ENCODE assay signal across 1 cellular context in the genomic region with DNA sequence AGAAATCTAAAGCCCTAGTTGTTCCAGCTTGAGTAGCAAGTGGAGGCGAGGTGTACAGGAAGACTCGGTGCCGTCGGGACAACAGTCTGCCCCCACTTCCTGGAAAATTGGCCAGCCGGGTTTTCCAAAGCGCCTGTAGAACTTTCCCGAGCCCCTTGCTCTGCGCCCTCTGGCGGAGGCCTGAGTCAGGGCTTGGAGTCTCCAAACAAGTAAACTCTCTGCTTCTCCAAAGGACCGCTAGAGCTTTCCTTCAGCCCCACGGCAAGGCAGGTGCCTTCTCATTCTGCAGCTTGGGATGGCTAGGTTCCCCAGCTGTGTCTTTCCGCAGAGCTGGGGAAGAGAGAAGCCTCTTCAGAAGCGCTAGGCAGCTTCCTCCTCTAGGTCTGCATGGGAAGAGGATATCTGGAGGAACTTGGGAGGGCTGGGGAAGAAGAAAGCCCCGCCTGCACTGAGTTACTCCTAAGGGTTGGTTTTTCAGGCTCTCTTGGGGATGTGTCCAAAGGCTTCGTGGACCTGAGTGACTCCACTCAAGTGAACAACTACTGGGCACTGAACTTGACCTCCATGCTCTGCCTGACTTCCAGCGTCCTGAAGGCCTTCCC.
A peak's percentile ranks its signal among the peaks of the same experiment; 100 is the strongest.
TF ChIP-seq lines count a peak whose summit lies in the region.

No MANE protein-coding gene starts in this region.

TF ChIP-seq in HepG2, 621 proteins besides CTCF, POLR2A, EP300 and RAD21 (continued from another document and continues in another):
- TF ChIP-seq NPAS2 (CRISPR knock-in tag; IDR thresholded peaks at IDR 0.05; ENCODE audit: borderline replicate concordance) (no peak), JDP2 (CRISPR knock-in tag; IDR thresholded peaks at IDR 0.05; ENCODE audit: borderline replicate concordance) (no peak), SMAD3 (CRISPR knock-in tag; IDR thresholded peaks at IDR 0.05) (peak; percentile 96), ERF (CRISPR knock-in tag; IDR thresholded peaks at IDR 0.05) (no peak; the same call in 1 of the 2 replicates), ZNF282 (IDR thresholded peaks at IDR 0.05; ENCODE audit: partially characterized antibody) (no peak), PAWR (CRISPR knock-in tag; IDR thresholded peaks at IDR 0.05; ENCODE audit: borderline replicate concordance) (no peak), ZNF251 (CRISPR knock-in tag; IDR thresholded peaks at IDR 0.05) (no peak), RBM22 (optimal IDR thresholded peaks at IDR 0.05; ENCODE audit: low read length) (no peak), SALL1 (CRISPR knock-in tag; IDR thresholded peaks at IDR 0.05) (no peak), CBFB (CRISPR knock-in tag; IDR thresholded peaks at IDR 0.05) (no peak), NCOA2 (CRISPR knock-in tag; IDR thresholded peaks at IDR 0.05) (peak; percentile 35; the same call in 1 of the 2 replicates), MED1 (CRISPR knock-in tag; IDR thresholded peaks at IDR 0.05) (no peak), ZNF225 (CRISPR knock-in tag; IDR thresholded peaks at IDR 0.05) (0 out of 2 replicates have a peak, but pooled peaks have one; percentile 23), SAFB2 (CRISPR knock-in tag; IDR thresholded peaks at IDR 0.05; ENCODE audit: borderline replicate concordance, low read depth) (no peak; the same call in 1 of the 2 replicates), RCOR2 (CRISPR knock-in tag; IDR thresholded peaks at IDR 0.05) (no peak), EED (CRISPR knock-in tag; IDR thresholded peaks at IDR 0.05) (peak; percentile 77), JUNB (CRISPR knock-in tag; IDR thresholded peaks at IDR 0.05; ENCODE audit: borderline replicate concordance) (no peak), PHB2 (IDR thresholded peaks at IDR 0.05; ENCODE audit: partially characterized antibody) (no peak), POLR2AphosphoS5 (IDR thresholded peaks at IDR 0.05; ENCODE audit: low read depth, low read length) (no peak), PAF1 (CRISPR knock-in tag; IDR thresholded peaks at IDR 0.05) (no peak), KDM6A (CRISPR knock-in tag; IDR thresholded peaks at IDR 0.05; ENCODE audit: low read depth) (no peak)
- TF ChIP-seq, protein P1, sequence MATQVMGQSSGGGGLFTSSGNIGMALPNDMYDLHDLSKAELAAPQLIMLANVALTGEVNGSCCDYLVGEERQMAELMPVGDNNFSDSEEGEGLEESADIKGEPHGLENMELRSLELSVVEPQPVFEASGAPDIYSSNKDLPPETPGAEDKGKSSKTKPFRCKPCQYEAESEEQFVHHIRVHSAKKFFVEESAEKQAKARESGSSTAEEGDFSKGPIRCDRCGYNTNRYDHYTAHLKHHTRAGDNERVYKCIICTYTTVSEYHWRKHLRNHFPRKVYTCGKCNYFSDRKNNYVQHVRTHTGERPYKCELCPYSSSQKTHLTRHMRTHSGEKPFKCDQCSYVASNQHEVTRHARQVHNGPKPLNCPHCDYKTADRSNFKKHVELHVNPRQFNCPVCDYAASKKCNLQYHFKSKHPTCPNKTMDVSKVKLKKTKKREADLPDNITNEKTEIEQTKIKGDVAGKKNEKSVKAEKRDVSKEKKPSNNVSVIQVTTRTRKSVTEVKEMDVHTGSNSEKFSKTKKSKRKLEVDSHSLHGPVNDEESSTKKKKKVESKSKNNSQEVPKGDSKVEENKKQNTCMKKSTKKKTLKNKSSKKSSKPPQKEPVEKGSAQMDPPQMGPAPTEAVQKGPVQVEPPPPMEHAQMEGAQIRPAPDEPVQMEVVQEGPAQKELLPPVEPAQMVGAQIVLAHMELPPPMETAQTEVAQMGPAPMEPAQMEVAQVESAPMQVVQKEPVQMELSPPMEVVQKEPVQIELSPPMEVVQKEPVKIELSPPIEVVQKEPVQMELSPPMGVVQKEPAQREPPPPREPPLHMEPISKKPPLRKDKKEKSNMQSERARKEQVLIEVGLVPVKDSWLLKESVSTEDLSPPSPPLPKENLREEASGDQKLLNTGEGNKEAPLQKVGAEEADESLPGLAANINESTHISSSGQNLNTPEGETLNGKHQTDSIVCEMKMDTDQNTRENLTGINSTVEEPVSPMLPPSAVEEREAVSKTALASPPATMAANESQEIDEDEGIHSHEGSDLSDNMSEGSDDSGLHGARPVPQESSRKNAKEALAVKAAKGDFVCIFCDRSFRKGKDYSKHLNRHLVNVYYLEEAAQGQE (IDR thresholded peaks at IDR 0.05; ENCODE audit: borderline replicate concordance in 1 of 2, low read depth in 1 of 2, low read length in 2 of 2) = peak in 1 of 2 experiments; percentile 51; a peak in 1 of 4 replicates
- TF ChIP-seq, protein P2, sequence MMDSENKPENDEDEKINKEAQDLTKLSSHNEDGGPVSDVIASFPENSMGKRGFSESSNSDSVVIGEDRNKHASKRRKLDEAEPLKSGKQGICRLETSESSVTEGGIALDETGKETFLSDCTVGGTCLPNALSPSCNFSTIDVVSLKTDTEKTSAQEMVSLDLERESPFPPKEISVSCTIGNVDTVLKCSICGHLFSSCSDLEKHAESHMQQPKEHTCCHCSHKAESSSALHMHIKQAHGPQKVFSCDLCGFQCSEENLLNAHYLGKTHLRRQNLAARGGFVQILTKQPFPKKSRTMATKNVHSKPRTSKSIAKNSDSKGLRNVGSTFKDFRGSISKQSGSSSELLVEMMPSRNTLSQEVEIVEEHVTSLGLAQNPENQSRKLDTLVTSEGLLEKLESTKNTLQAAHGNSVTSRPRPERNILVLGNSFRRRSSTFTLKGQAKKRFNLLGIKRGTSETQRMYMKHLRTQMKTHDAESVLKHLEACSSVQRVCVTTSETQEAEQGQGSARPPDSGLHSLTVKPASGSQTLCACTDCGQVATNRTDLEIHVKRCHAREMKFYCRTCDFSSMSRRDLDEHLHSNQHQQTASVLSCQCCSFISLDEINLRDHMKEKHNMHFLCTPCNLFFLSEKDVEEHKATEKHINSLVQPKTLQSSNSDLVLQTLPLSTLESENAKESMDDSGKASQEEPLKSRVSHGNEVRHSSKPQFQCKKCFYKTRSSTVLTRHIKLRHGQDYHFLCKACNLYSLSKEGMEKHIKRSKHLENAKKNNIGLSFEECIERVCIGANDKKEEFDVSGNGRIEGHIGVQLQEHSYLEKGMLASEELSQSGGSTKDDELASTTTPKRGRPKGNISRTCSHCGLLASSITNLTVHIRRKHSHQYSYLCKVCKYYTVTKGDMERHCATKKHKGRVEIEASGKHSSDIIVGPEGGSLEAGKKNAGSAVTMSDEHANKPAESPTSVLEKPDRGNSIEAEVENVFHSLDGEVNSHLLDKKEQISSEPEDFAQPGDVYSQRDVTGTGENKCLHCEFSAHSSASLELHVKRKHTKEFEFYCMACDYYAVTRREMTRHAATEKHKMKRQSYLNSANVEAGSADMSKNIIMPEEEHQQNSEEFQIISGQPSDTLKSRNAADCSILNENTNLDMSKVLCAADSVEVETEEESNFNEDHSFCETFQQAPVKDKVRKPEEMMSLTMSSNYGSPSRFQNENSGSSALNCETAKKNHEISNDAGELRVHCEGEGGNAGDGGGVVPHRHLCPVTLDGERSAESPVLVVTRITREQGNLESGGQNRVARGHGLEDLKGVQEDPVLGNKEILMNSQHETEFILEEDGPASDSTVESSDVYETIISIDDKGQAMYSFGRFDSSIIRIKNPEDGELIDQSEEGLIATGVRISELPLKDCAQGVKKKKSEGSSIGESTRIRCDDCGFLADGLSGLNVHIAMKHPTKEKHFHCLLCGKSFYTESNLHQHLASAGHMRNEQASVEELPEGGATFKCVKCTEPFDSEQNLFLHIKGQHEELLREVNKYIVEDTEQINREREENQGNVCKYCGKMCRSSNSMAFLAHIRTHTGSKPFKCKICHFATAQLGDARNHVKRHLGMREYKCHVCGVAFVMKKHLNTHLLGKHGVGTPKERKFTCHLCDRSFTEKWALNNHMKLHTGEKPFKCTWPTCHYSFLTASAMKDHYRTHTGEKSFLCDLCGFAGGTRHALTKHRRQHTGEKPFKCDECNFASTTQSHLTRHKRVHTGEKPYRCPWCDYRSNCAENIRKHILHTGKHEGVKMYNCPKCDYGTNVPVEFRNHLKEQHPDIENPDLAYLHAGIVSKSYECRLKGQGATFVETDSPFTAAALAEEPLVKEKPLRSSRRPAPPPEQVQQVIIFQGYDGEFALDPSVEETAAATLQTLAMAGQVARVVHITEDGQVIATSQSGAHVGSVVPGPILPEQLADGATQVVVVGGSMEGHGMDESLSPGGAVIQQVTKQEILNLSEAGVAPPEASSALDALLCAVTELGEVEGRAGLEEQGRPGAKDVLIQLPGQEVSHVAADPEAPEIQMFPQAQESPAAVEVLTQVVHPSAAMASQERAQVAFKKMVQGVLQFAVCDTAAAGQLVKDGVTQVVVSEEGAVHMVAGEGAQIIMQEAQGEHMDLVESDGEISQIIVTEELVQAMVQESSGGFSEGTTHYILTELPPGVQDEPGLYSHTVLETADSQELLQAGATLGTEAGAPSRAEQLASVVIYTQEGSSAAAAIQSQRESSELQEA (CRISPR knock-in tag; IDR thresholded peaks at IDR 0.05; ENCODE audit: not compliant biosample characterization) = no peak
- TF ChIP-seq, protein P3, sequence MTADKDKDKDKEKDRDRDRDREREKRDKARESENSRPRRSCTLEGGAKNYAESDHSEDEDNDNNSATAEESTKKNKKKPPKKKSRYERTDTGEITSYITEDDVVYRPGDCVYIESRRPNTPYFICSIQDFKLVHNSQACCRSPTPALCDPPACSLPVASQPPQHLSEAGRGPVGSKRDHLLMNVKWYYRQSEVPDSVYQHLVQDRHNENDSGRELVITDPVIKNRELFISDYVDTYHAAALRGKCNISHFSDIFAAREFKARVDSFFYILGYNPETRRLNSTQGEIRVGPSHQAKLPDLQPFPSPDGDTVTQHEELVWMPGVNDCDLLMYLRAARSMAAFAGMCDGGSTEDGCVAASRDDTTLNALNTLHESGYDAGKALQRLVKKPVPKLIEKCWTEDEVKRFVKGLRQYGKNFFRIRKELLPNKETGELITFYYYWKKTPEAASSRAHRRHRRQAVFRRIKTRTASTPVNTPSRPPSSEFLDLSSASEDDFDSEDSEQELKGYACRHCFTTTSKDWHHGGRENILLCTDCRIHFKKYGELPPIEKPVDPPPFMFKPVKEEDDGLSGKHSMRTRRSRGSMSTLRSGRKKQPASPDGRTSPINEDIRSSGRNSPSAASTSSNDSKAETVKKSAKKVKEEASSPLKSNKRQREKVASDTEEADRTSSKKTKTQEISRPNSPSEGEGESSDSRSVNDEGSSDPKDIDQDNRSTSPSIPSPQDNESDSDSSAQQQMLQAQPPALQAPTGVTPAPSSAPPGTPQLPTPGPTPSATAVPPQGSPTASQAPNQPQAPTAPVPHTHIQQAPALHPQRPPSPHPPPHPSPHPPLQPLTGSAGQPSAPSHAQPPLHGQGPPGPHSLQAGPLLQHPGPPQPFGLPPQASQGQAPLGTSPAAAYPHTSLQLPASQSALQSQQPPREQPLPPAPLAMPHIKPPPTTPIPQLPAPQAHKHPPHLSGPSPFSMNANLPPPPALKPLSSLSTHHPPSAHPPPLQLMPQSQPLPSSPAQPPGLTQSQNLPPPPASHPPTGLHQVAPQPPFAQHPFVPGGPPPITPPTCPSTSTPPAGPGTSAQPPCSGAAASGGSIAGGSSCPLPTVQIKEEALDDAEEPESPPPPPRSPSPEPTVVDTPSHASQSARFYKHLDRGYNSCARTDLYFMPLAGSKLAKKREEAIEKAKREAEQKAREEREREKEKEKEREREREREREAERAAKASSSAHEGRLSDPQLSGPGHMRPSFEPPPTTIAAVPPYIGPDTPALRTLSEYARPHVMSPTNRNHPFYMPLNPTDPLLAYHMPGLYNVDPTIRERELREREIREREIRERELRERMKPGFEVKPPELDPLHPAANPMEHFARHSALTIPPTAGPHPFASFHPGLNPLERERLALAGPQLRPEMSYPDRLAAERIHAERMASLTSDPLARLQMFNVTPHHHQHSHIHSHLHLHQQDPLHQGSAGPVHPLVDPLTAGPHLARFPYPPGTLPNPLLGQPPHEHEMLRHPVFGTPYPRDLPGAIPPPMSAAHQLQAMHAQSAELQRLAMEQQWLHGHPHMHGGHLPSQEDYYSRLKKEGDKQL (CRISPR knock-in tag; IDR thresholded peaks at IDR 0.05; ENCODE audit: low read depth) = no peak
- TF ChIP-seq, protein P4, sequence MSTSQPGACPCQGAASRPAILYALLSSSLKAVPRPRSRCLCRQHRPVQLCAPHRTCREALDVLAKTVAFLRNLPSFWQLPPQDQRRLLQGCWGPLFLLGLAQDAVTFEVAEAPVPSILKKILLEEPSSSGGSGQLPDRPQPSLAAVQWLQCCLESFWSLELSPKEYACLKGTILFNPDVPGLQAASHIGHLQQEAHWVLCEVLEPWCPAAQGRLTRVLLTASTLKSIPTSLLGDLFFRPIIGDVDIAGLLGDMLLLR (CRISPR knock-in tag; IDR thresholded peaks at IDR 0.05) = peak; percentile 26; the same call in 1 of the 2 replicates
- TF ChIP-seq, protein P5, sequence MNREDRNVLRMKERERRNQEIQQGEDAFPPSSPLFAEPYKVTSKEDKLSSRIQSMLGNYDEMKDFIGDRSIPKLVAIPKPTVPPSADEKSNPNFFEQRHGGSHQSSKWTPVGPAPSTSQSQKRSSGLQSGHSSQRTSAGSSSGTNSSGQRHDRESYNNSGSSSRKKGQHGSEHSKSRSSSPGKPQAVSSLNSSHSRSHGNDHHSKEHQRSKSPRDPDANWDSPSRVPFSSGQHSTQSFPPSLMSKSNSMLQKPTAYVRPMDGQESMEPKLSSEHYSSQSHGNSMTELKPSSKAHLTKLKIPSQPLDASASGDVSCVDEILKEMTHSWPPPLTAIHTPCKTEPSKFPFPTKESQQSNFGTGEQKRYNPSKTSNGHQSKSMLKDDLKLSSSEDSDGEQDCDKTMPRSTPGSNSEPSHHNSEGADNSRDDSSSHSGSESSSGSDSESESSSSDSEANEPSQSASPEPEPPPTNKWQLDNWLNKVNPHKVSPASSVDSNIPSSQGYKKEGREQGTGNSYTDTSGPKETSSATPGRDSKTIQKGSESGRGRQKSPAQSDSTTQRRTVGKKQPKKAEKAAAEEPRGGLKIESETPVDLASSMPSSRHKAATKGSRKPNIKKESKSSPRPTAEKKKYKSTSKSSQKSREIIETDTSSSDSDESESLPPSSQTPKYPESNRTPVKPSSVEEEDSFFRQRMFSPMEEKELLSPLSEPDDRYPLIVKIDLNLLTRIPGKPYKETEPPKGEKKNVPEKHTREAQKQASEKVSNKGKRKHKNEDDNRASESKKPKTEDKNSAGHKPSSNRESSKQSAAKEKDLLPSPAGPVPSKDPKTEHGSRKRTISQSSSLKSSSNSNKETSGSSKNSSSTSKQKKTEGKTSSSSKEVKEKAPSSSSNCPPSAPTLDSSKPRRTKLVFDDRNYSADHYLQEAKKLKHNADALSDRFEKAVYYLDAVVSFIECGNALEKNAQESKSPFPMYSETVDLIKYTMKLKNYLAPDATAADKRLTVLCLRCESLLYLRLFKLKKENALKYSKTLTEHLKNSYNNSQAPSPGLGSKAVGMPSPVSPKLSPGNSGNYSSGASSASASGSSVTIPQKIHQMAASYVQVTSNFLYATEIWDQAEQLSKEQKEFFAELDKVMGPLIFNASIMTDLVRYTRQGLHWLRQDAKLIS (CRISPR knock-in tag; IDR thresholded peaks at IDR 0.05) = no peak
- TF ChIP-seq, protein P6, sequence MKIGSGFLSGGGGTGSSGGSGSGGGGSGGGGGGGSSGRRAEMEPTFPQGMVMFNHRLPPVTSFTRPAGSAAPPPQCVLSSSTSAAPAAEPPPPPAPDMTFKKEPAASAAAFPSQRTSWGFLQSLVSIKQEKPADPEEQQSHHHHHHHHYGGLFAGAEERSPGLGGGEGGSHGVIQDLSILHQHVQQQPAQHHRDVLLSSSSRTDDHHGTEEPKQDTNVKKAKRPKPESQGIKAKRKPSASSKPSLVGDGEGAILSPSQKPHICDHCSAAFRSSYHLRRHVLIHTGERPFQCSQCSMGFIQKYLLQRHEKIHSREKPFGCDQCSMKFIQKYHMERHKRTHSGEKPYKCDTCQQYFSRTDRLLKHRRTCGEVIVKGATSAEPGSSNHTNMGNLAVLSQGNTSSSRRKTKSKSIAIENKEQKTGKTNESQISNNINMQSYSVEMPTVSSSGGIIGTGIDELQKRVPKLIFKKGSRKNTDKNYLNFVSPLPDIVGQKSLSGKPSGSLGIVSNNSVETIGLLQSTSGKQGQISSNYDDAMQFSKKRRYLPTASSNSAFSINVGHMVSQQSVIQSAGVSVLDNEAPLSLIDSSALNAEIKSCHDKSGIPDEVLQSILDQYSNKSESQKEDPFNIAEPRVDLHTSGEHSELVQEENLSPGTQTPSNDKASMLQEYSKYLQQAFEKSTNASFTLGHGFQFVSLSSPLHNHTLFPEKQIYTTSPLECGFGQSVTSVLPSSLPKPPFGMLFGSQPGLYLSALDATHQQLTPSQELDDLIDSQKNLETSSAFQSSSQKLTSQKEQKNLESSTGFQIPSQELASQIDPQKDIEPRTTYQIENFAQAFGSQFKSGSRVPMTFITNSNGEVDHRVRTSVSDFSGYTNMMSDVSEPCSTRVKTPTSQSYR (CRISPR knock-in tag; IDR thresholded peaks at IDR 0.05; ENCODE audit: borderline replicate concordance) = no peak; the same call in 1 of the 2 replicates
